Comparison of ENCODE assay signal across 17 cellular contexts in genomic region chr9:121601234-121601633, GRCh38. TPM values are rescaled to one million over a fixed set of nuclear protein-coding genes. Genes with fewer than 3 reads are reported as not detected.
A peak's percentile ranks its signal among the peaks of the same experiment; 100 is the strongest.
DNase-seq lines count a peak whose midpoint lies in the region; TF ChIP-seq lines count a peak whose summit lies in the region.
"Had no signal": no experiment of that assay in that cellular context is flagged by ENCODE, and none has a peak within 500 bp of the region (broad histone marks: within the 10 kb centered on the region; RNA-seq: fewer than 3 reads in every experiment).

No MANE protein-coding gene starts in this region.

- H3K4me3 ChIP-seq in neural progenitor cell (no peak overlapping the region), right atrium auricular region (no peak overlapping the region)

- intact Hi-C loops in Calu3 (cut with micrococcal nuclease; ENCODE audit: unreplicated experiment), result no loop called here
- intact Hi-C loops in dendritic cell treated with granulocyte-macrophage colony-stimulating factor and Interleukin-4, amounts not matched to agents 40 ng/mL and 50 ng/mL, for 4 days (cut with micrococcal nuclease), result loop anchor here (5.0 kb wide), 1 partner anchor 44 kb away; no protein-coding TSS in a partner anchor

- H3K36me3 Mint-ChIP-seq in Calu3 (ENCODE audit: insufficient read depth, unreplicated experiment) (peaks cover 17% of the 10 kb centered on the region), neural progenitor cell (no peaks in the 10 kb centered on the region)
- H3K36me3 Mint-ChIP-seq in dendritic cell treated with granulocyte-macrophage colony-stimulating factor and Interleukin-4, amounts not matched to agents 40 ng/mL and 50 ng/mL, for 4 days (ENCODE audit: low read depth), result no peaks in the 10 kb centered on the region

- H3K9ac ChIP-seq in neural progenitor cell, result no peak overlapping the region

- no peak overlapping the region for H3K27ac ChIP-seq in neural progenitor cell
- no peak overlapping the region for H3K27ac ChIP-seq in right atrium auricular region
- H3K27ac ChIP-seq: upper lobe of left lung, WERI-Rb-1 had no signal

- H3K4me2 ChIP-seq in neural progenitor cell, result no peak overlapping the region

- H3K9me3 ChIP-seq in neural progenitor cell (ENCODE audit: low read depth) (peaks cover 8% of the 10 kb centered on the region), right atrium auricular region (no peaks in the 10 kb centered on the region)
- H3K9me3 ChIP-seq: BE2C had no signal

- peaks cover 23% of the 10 kb centered on the region for H3F3A ChIP-seq in neural progenitor cell (ENCODE audit: low read depth)

- H3K36me3 ChIP-seq in neural progenitor cell, result no peaks in the 10 kb centered on the region
- H3K36me3 ChIP-seq in right atrium auricular region, result no peaks in the 10 kb centered on the region
- H3K36me3 ChIP-seq: BE2C, upper lobe of left lung had no signal

- H3K9me3 Mint-ChIP-seq in Calu3 (ENCODE audit: low read depth, unreplicated experiment) (no peaks in the 10 kb centered on the region), neural progenitor cell (peaks cover 6% of the 10 kb centered on the region)
- no peaks in the 10 kb centered on the region for H3K9me3 Mint-ChIP-seq in dendritic cell treated with granulocyte-macrophage colony-stimulating factor and Interleukin-4, amounts not matched to agents 40 ng/mL and 50 ng/mL, for 4 days

- H3K4me3 Mint-ChIP-seq in Calu3 (ENCODE audit: low read depth, unreplicated experiment) (peak overlapping the region; percentile 72), neural progenitor cell (peak overlapping the region; percentile 13)
- no peak overlapping the region for H3K4me3 Mint-ChIP-seq in dendritic cell treated with granulocyte-macrophage colony-stimulating factor and Interleukin-4, amounts not matched to agents 40 ng/mL and 50 ng/mL, for 4 days
- H3K4me3 Mint-ChIP-seq: activated naive CD8-positive, alpha-beta T cell treated with anti-CD3 and anti-CD28 coated beads, Interleukin-2, amount 10 ng/mL, durations not matched to agents 7 days and 5 days had no signal

- H3K27me3 ChIP-seq in neural progenitor cell (peaks cover 13% of the 10 kb centered on the region), right atrium auricular region (no peaks in the 10 kb centered on the region)

- peaks cover 5% of the 10 kb centered on the region for H3K79me2 ChIP-seq in neural progenitor cell (ENCODE audit: low read depth)

- no peaks in the 10 kb centered on the region for H3K27me3 Mint-ChIP-seq in Calu3 (ENCODE audit: unreplicated experiment)
- H3K27me3 Mint-ChIP-seq in dendritic cell treated with granulocyte-macrophage colony-stimulating factor and Interleukin-4, amounts not matched to agents 40 ng/mL and 50 ng/mL, for 4 days, result peaks cover 54% of the 10 kb centered on the region
- peaks cover 29% of the 10 kb centered on the region for H3K27me3 Mint-ChIP-seq in neural progenitor cell (ENCODE audit: insufficient read depth, low read depth)

- H3K27ac Mint-ChIP-seq in Calu3 (ENCODE audit: unreplicated experiment) (no peak overlapping the region), neural progenitor cell (no peak overlapping the region)
- H3K27ac Mint-ChIP-seq in dendritic cell treated with granulocyte-macrophage colony-stimulating factor and Interleukin-4, amounts not matched to agents 40 ng/mL and 50 ng/mL, for 4 days, result peak overlapping the region; percentile 34
- H3K27ac Mint-ChIP-seq: activated naive CD8-positive, alpha-beta T cell treated with anti-CD3 and anti-CD28 coated beads, Interleukin-2, amount 10 ng/mL, durations not matched to agents 7 days and 5 days; mesothelial cell of epicardium had no signal

- H3K4me1 Mint-ChIP-seq in Calu3 (ENCODE audit: low read depth, unreplicated experiment), result peaks cover 19% of the 10 kb centered on the region
- peaks cover 61% of the 10 kb centered on the region for H3K4me1 Mint-ChIP-seq in dendritic cell treated with granulocyte-macrophage colony-stimulating factor and Interleukin-4, amounts not matched to agents 40 ng/mL and 50 ng/mL, for 4 days (ENCODE audit: low read depth)
- peaks cover 32% of the 10 kb centered on the region for H3K4me1 Mint-ChIP-seq in neural progenitor cell

- CTCF ChIA-PET in Calu3 (lab: Charles Lee), result interaction anchor here (0.6 kb wide), 1 partner anchor 55 kb away, joined by 3 read pairs; no protein-coding TSS in a partner anchor

- DNase-seq in Calu3 (no peak), NOMO-1 treated with DMSO at 0.1 percent for 48 hours (lab: John Stamatoyannopoulos, UW; ENCODE audit: unreplicated experiment) (peak; percentile 88), neural progenitor cell (ENCODE audit: low spot score) (no peak), 8988T (no peak), NCI-H1694 (lab: John Stamatoyannopoulos, UW) (no peak), right atrium auricular region (ENCODE audit: low spot score) (no peak), amygdala (lab: John Stamatoyannopoulos, UW) (no peak)
- DNase-seq: activated CD8-positive, alpha-beta memory T cell treated with anti-CD3 and anti-CD28 coated beads, Interleukin-2, amount 50 U/mL, for 48 hours; activated naive CD8-positive, alpha-beta T cell treated with anti-CD3 and anti-CD28 coated beads, Interleukin-2, amount 10 ng/mL, durations not matched to agents 7 days and 5 days; BE2C; DMS79 treated with DMSO at 0.1 percent for 48 hours; NCI-H526 treated with DMSO at 0.1 percent for 48 hours; SHP77; upper lobe of left lung; WERI-Rb-1 had no signal

- no peak for TF ChIP-seq CTCF in Calu3 (IDR thresholded peaks at IDR 0.05; ENCODE audit: unreplicated experiment)
- no peak for TF ChIP-seq CTCF in neural progenitor cell (IDR thresholded peaks at IDR 0.05)
- TF ChIP-seq CTCF in right atrium auricular region (IDR thresholded peaks at IDR 0.05), result no peak

- peaks cover 50% of the 10 kb centered on the region for H4K20me1 ChIP-seq in neural progenitor cell (ENCODE audit: low read depth)

- H3K4me1 ChIP-seq in neural progenitor cell (peaks cover 12% of the 10 kb centered on the region), right atrium auricular region (peaks cover 0 to 72% of the 10 kb centered on the region in 2 donors)

- no peak overlapping the region for H2AFZ ChIP-seq in neural progenitor cell (replicated peaks)

- BruUV-seq in Calu3 (replicated peaks; lab: Mats Ljungman, UMichigan), result no TSS peak

RNA-seq across cellular contexts. Expression of gene DAB2IP, which starts 50.2 kb away (rescaled TPM):
- total RNA-seq in Calu3 (2022), result 56.3 and 59.0 TPM in 2 replicates
- 24.3 and 41.7 TPM in 2 replicates for total RNA-seq in neural progenitor cell (ENCODE audit: low replicate concordance)
- 10 to 100 TPM; 38.0 to 47.0 TPM for total RNA-seq in right atrium auricular region
